Comparison of ENCODE assay signal across 9 cellular contexts in genomic region chr9:133782157-133783130, GRCh38. TPM values are rescaled to one million over a fixed set of nuclear protein-coding genes. Genes with fewer than 3 reads are reported as not detected.
DNase-seq lines count a peak whose midpoint lies in the region; ATAC-seq and TF ChIP-seq lines count a peak whose summit lies in the region.
"Had no signal": no experiment of that assay in that cellular context is flagged by ENCODE, and none has a peak within 500 bp of the region (broad histone marks: within the 10 kb centered on the region; RNA-seq: fewer than 3 reads in every experiment).

No MANE protein-coding gene starts in this region.

- TF ChIP-seq POLR2A in adrenal gland (IDR thresholded peaks at IDR 0.05): no peak

- H3K9me3 ChIP-seq in SU-DHL-6 (ENCODE audit: insufficient read depth, low read length) (no peaks in the 10 kb centered on the region), adrenal gland (replicated peaks in 1 of 3) (no peaks in the 10 kb centered on the region)

- H3K27ac ChIP-seq in SU-DHL-6 (ENCODE audit: low read depth, low read length) (0 out of 2 replicates have a peak overlapping the region, but pooled peaks have one; percentile 24), adrenal gland (no peak overlapping the region)

- no peak overlapping the region for H3K27ac Mint-ChIP-seq in Calu3 (ENCODE audit: unreplicated experiment)
- H3K27ac Mint-ChIP-seq: activated naive CD4-positive, alpha-beta T cell treated with anti-CD3 and anti-CD28 coated beads, Interleukin-2, amount 50 U/mL, for 24 hours had no signal

- no peak overlapping the region for H3K4me2 ChIP-seq in SU-DHL-6 (ENCODE audit: low read depth, low read length, poor library complexity, severe bottlenecking)

- no TSS peak for BruUV-seq in Calu3 (replicated peaks; lab: Mats Ljungman, UMichigan)

- H3K9me3 Mint-ChIP-seq in Calu3 (ENCODE audit: low read depth, unreplicated experiment): no peaks in the 10 kb centered on the region
- H3K9me3 Mint-ChIP-seq: activated naive CD4-positive, alpha-beta T cell treated with anti-CD3 and anti-CD28 coated beads, Interleukin-2, amount 50 U/mL, for 24 hours had no signal

- H4K20me1 ChIP-seq in SU-DHL-6 (ENCODE audit: low read depth, low read length): no peaks in the 10 kb centered on the region

- 49 to 57% (median 52%) methylated on average over 16 of the region's 16 CpGs for WGBS in adrenal gland, 4 donors

- H3K9ac ChIP-seq in SU-DHL-6 (ENCODE audit: low read length): no peak overlapping the region

- no peak overlapping the region for H3K4me3 Mint-ChIP-seq in Calu3 (ENCODE audit: low read depth, unreplicated experiment)
- H3K4me3 Mint-ChIP-seq: activated naive CD4-positive, alpha-beta T cell treated with anti-CD3 and anti-CD28 coated beads, Interleukin-2, amount 50 U/mL, for 24 hours had no signal

- no peaks in the 10 kb centered on the region for H3K27me3 Mint-ChIP-seq in Calu3 (ENCODE audit: unreplicated experiment)
- H3K27me3 Mint-ChIP-seq: activated naive CD4-positive, alpha-beta T cell treated with anti-CD3 and anti-CD28 coated beads, Interleukin-2, amount 50 U/mL, for 24 hours had no signal

- no peaks in the 10 kb centered on the region for H3K79me2 ChIP-seq in SU-DHL-6 (ENCODE audit: insufficient read depth, low read length)

- H2AFZ ChIP-seq in SU-DHL-6 (ENCODE audit: low read depth, low read length, severe bottlenecking): no peak overlapping the region

- H3K4me1 ChIP-seq in adrenal gland (replicated peaks in 1 of 2): no peaks in the 10 kb centered on the region

- peaks cover 9% of the 10 kb centered on the region; the same call in 1 of the 2 replicates for H3F3A ChIP-seq in SU-DHL-6 (ENCODE audit: insufficient read depth)

- H3K36me3 ChIP-seq in SU-DHL-6 (ENCODE audit: low read length) (no peaks in the 10 kb centered on the region), adrenal gland (replicated peaks in 1 of 2) (peaks cover 0 to 28% of the 10 kb centered on the region in 2 donors)

- H3K4me3 ChIP-seq in Jurkat, Clone E6-1 (ENCODE audit: low read length): no peak overlapping the region
- H3K4me3 ChIP-seq in SU-DHL-6 (ENCODE audit: insufficient read depth, low read length, poor library complexity, severe bottlenecking) (no peak overlapping the region), adrenal gland (no peak overlapping the region)

- peaks cover 5% of the 10 kb centered on the region for H3K36me3 Mint-ChIP-seq in Calu3 (ENCODE audit: insufficient read depth, unreplicated experiment)
- H3K36me3 Mint-ChIP-seq: activated naive CD4-positive, alpha-beta T cell treated with anti-CD3 and anti-CD28 coated beads, Interleukin-2, amount 50 U/mL, for 24 hours had no signal

- TF ChIP-seq CTCF in Calu3 (IDR thresholded peaks at IDR 0.05; ENCODE audit: unreplicated experiment): peak; percentile 40
- peak; percentile 78 for TF ChIP-seq CTCF in SU-DHL-6 (IDR thresholded peaks at IDR 0.05; ENCODE audit: insufficient read depth, low read length, poor library complexity, severe bottlenecking)
- peak; percentile 71 to 82 (median 76) for TF ChIP-seq CTCF in adrenal gland (IDR thresholded peaks at IDR 0.05)

- ATAC-seq in left ventricle myocardium superior (peak; percentile 70), sciatic nerve (peak; percentile 51), HG03571 (IDR thresholded peaks at IDR 0.05; ENCODE audit: unreplicated experiment) (no peak), HG03354 (IDR thresholded peaks at IDR 0.05; ENCODE audit: poor library complexity, severe bottlenecking, unreplicated experiment) (no peak)

- H3K27me3 ChIP-seq in SU-DHL-6 (ENCODE audit: low read length) (no peaks in the 10 kb centered on the region), adrenal gland (no peaks in the 10 kb centered on the region)

- CTCF ChIA-PET in Calu3 (lab: Charles Lee): interaction anchor here (0.7 to 1.7 kb wide), 4 partner anchors 208 to 352 kb away, joined by 3 to 28 read pairs (median 3); no protein-coding TSS in a partner anchor

- DNase-seq in Calu3 (peak; percentile 74), adrenal gland (peak; percentile 63 to 91 (median 79)), left ventricle myocardium superior (peak; percentile 77), sciatic nerve (ENCODE audit: low spot score) (peak; percentile 86)
- peak; percentile 56 for DNase-seq in Jurkat, Clone E6-1 (ENCODE audit: low read depth, low spot score)

- intact Hi-C loops in Calu3 (cut with micrococcal nuclease; ENCODE audit: unreplicated experiment): loop anchor here (2.0 kb wide), 1 partner anchor 212 kb away; no protein-coding TSS in a partner anchor
- intact Hi-C loops in adrenal gland (cut with DNase I): no loop called here
- intact Hi-C loops in left ventricle myocardium superior (cut with micrococcal nuclease): no loop called here
- intact Hi-C loops in sciatic nerve (cut with DNase I): no loop called here

- H3K9me2 ChIP-seq in SU-DHL-6 (replicated peaks; ENCODE audit: insufficient read depth, low read length): no peaks in the 10 kb centered on the region

- H3K4me1 Mint-ChIP-seq in Calu3 (ENCODE audit: low read depth, unreplicated experiment): no peaks in the 10 kb centered on the region
- H3K4me1 Mint-ChIP-seq: activated naive CD4-positive, alpha-beta T cell treated with anti-CD3 and anti-CD28 coated beads, Interleukin-2, amount 50 U/mL, for 24 hours had no signal

RNA-seq across cellular contexts. Expression of gene SARDH, which starts 44.3 kb away (rescaled TPM):
- total RNA-seq in Calu3 (2022) (0.12 TPM in 1 of 2 replicates, not detected in the other), adrenal gland (1 to 10 TPM; 1.5 to 9.6 (median 3.4) TPM), left ventricle myocardium superior (0.64 TPM), sciatic nerve (6.0 TPM)
- polyA plus RNA-seq in Jurkat, Clone E6-1 (2012; ENCODE audit: insufficient read depth, insufficient read length): 28.7 TPM
- polyA plus RNA-seq in adrenal gland: 1 to 10 TPM in 2 of 3 donors, under 1 TPM in 1; 0.81 to 6.8 (median 3.0) TPM

Comparison
In these comparisons a context has a peak if more than half of its experiments do, and no peak if none do; other contexts are left out.
1. ATAC-seq: peak in left ventricle myocardium superior (single experiment) and sciatic nerve (single experiment); none in HG03571 (single experiment) and HG03354 (single experiment).
2. Peak in every context shown above with its lines, with median percentiles within 50 percentile points of each other: DNase-seq and CTCF ChIP-seq.